In the genomic region with DNA sequence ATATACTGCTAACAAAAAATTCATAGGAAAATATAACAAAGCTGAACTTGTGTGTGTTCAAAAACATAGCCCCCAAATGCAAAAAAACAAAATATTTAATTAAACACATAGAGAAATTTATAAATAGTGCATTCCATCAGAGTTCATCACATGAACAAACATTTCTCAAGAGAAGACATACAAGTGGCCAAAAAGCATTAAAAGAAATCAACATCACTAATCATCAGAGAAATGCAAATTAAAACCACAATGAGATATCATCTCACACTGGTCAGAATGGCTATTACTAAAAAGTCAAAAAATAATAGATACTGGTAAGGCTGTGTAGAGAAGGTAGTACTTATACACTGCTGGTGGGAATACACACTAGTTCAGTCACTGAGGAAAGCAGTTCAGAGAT, we compare ENCODE assay signal across 8 cellular contexts. TPM values are rescaled to one million over a fixed set of nuclear protein-coding genes. Genes with fewer than 3 reads are reported as not detected.
"Had no signal": no experiment of that assay in that cellular context is flagged by ENCODE, and none has a peak within 500 bp of the region (broad histone marks: within the 10 kb centered on the region; RNA-seq: fewer than 3 reads in every experiment).

No MANE protein-coding gene starts in this region.

- H3K9ac ChIP-seq: GM23248, KMS-11 had no signal

- ATAC-seq: HCT116 had no signal

- H3K4me2 ChIP-seq: KMS-11 had no signal

- DNase-seq: GM23248, GOT3, H7, KBM-7 had no signal

- H3K4me1 ChIP-seq: HAP-1 had no signal

- H3K36me3 ChIP-seq: HAP-1 had no signal

- H2AFZ ChIP-seq: GM23248 had no signal

- H3K27ac ChIP-seq: GM23248, KMS-11 had no signal

- H3K4me3 ChIP-seq: GM23248, HAP-1 had no signal

- H3K9me3 ChIP-seq: HAP-1 had no signal

RNA-seq across cellular contexts. Expression of gene ADGRG6, which starts 39.6 kb away (rescaled TPM):
- polyA plus RNA-seq: IgD-negative memory B cell had no signal
